In genomic region chr16:3665508-3665907, GRCh38 we compare ENCODE assay signal across 16 cellular contexts. TPM values are rescaled to one million over a fixed set of nuclear protein-coding genes. Genes with fewer than 3 reads are reported as not detected.
DNase-seq lines count a peak whose midpoint lies in the region; ATAC-seq and TF ChIP-seq lines count a peak whose summit lies in the region.
"Had no signal": no experiment of that assay in that cellular context is flagged by ENCODE, and none has a peak within 500 bp of the region (broad histone marks: within the 10 kb centered on the region; RNA-seq: fewer than 3 reads in every experiment).

No MANE protein-coding gene starts in this region.

- intact Hi-C loops in left ventricle myocardium inferior (cut with micrococcal nuclease): no loop called here

- no peak overlapping the region for H3K4me3 Mint-ChIP-seq in T-helper 17 cell
- H3K4me3 Mint-ChIP-seq: dendritic cell treated with granulocyte-macrophage colony-stimulating factor and Interleukin-4, amounts not matched to agents 40 ng/mL and 50 ng/mL, for 4 days had no signal

- no peaks in the 10 kb centered on the region for H3K27me3 ChIP-seq in left ventricle myocardium inferior (ENCODE audit: low read depth)
- H3K27me3 ChIP-seq: foreskin keratinocyte, MG63, right atrium auricular region, upper lobe of left lung had no signal

- no peak overlapping the region for H3K27ac ChIP-seq in left ventricle myocardium inferior (replicated peaks)
- H3K27ac ChIP-seq: foreskin keratinocyte, right atrium auricular region, upper lobe of left lung had no signal

- H3K4me3 ChIP-seq in left ventricle myocardium inferior: no peak overlapping the region
- H3K4me3 ChIP-seq: MG63, right atrium auricular region, upper lobe of left lung had no signal

- H3K27ac Mint-ChIP-seq in T-helper 17 cell: peak overlapping the region; percentile 76
- H3K27ac Mint-ChIP-seq: dendritic cell treated with granulocyte-macrophage colony-stimulating factor and Interleukin-4, amounts not matched to agents 40 ng/mL and 50 ng/mL, for 4 days had no signal

- H3K27me3 Mint-ChIP-seq in T-helper 17 cell: no peaks in the 10 kb centered on the region
- H3K27me3 Mint-ChIP-seq: dendritic cell treated with granulocyte-macrophage colony-stimulating factor and Interleukin-4, amounts not matched to agents 40 ng/mL and 50 ng/mL, for 4 days had no signal

- peaks cover 4% of the 10 kb centered on the region for H3K36me3 Mint-ChIP-seq in T-helper 17 cell (ENCODE audit: low read depth)

- H3K36me3 ChIP-seq in left ventricle myocardium inferior: peaks cover 74% of the 10 kb centered on the region

- H3K4me1 Mint-ChIP-seq in T-helper 17 cell: peaks cover 9% of the 10 kb centered on the region

- ATAC-seq in T-helper 17 cell: peak; percentile 73
- ATAC-seq in stimulated activated naive CD8-positive, alpha-beta T cell treated with anti-CD3 and anti-CD28 coated beads, Interleukin-15, Interleukin-2, amounts not matched to agents 100 U/mL and 50 U/mL, for 24 hours: peak; percentile 37
- ATAC-seq: foreskin keratinocyte had no signal

- H3K4me1 ChIP-seq in left ventricle myocardium inferior: peaks cover 5% of the 10 kb centered on the region
- H3K4me1 ChIP-seq: foreskin keratinocyte, right atrium auricular region, upper lobe of left lung had no signal

- H3K9me3 ChIP-seq in T-helper 17 cell (ENCODE audit: control insufficient read depth, low read length, poor library complexity, severe bottlenecking): no peaks in the 10 kb centered on the region
- no peaks in the 10 kb centered on the region for H3K9me3 ChIP-seq in left ventricle myocardium inferior (replicated peaks)
- H3K9me3 ChIP-seq: MG63, right atrium auricular region, upper lobe of left lung had no signal

- DNase-seq in activated effector memory CD4-positive, alpha-beta T cell treated with Interleukin-2 at 50 U/mL for 16 hours: peak; percentile 18
- no peak for DNase-seq in activated effector memory CD4-positive, alpha-beta T cell treated with anti-CD3 and anti-CD28 coated beads, Interleukin-2, amount 50 U/mL, for 16 hours
- DNase-seq in T-helper 17 cell (no peak), NCI-H2196 (lab: John Stamatoyannopoulos, UW; ENCODE audit: unreplicated experiment) (no peak), left ventricle myocardium inferior (no peak), SIG-M5 treated with dmso at 0.1 percent for 504 hours (lab: John Stamatoyannopoulos, UW; ENCODE audit: unreplicated experiment) (no peak)
- peak; percentile 13 for DNase-seq in central memory CD4-positive, alpha-beta T cell
- no peak for DNase-seq in stimulated activated naive CD8-positive, alpha-beta T cell treated with anti-CD3 and anti-CD28 coated beads, Interleukin-15, Interleukin-2, amounts not matched to agents 100 U/mL and 50 U/mL, for 24 hours
- DNase-seq: DMS53, foreskin keratinocyte, islet precursor cell, MG63, NCI-H345, upper lobe of left lung had no signal

- TF ChIP-seq CTCF in left ventricle myocardium inferior (IDR thresholded peaks at IDR 0.05; ENCODE audit: borderline replicate concordance): no peak

RNA-seq across cellular contexts. Expression of gene DNASE1, which starts 11.0 kb away (rescaled TPM):
- total RNA-seq in T-helper 17 cell (10 to 100 TPM; 19.6 to 21.5 TPM), left ventricle myocardium inferior (7.7 TPM)

RNA-seq across cellular contexts. Expression of gene TRAP1, which starts 51.8 kb away (rescaled TPM):
- total RNA-seq in T-helper 17 cell (10 to 100 TPM; 77.2 to 80.4 TPM), left ventricle myocardium inferior (128 TPM)

RNA-seq across cellular contexts. Expression of gene SLX4, which starts 54.1 kb away (rescaled TPM):
- 1 to 10 TPM; 5.6 TPM for total RNA-seq in T-helper 17 cell
- 2.5 TPM for total RNA-seq in left ventricle myocardium inferior

Comparison
In these comparisons a context has a peak if more than half of its experiments do, and no peak if none do; other contexts are left out.
1. DNase-seq: peak in activated effector memory CD4-positive, alpha-beta T cell treated with Interleukin-2 at 50 U/mL for 16 hours (single experiment) and central memory CD4-positive, alpha-beta T cell (single experiment); none in activated effector memory CD4-positive, alpha-beta T cell treated with anti-CD3 and anti-CD28 coated beads, Interleukin-2, amount 50 U/mL, for 16 hours (single experiment), T-helper 17 cell (0 of 3), stimulated activated naive CD8-positive, alpha-beta T cell treated with anti-CD3 and anti-CD28 coated beads, Interleukin-15, Interleukin-2, amounts not matched to agents 100 U/mL and 50 U/mL, for 24 hours (single experiment), NCI-H2196 (single experiment), left ventricle myocardium inferior (single experiment) and SIG-M5 treated with dmso at 0.1 percent for 504 hours (single experiment).